In the genomic region with DNA sequence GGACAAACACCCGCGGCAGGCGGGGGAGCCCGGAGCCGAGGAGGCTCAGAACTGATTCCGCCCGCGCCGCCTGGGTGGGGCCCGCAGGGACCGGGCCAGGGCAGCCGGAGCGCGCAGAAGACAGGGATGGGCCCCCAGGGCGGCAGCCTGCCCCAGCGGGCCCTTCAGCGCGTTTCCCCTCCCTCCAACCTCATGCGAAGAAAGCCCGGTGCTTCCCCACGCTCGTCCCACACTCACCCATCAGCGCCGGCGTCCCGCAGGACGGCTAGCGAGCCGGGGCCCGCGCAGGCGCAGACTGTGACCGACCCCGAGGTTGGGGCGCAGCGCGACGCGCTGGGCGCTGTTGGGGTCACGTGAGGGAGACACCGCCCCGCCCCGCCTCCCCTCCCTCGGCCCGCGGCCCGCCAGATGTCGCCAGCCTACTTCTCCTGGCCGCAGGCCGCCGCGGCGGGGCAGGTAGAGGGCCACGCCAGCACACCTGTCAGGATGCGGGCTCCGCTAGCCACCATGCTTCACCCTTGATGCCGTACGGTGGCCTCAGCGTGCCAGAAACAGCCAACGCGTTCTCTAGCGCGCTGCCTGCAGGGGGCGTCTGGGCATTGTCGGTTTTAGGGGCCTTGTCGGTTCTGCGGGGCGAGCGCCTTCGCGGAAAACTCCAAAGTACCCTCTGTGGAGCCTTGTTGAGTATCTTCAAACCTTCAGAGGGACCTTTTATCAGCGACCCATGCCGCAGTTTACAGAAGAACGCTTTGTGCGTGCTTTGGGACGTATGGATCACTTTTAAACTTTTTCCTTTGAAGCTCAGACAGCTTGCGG, we compare ENCODE assay signal across 1 cellular context.
TF ChIP-seq lines count a peak whose summit lies in the region.

A gene with protein sequence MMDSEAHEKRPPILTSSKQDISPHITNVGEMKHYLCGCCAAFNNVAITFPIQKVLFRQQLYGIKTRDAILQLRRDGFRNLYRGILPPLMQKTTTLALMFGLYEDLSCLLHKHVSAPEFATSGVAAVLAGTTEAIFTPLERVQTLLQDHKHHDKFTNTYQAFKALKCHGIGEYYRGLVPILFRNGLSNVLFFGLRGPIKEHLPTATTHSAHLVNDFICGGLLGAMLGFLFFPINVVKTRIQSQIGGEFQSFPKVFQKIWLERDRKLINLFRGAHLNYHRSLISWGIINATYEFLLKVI (minus strand): TSS at position 297 of the 816 bp plus-strand sequence. CDS start 15,577 bp downstream, outside the sequence.

TF ChIP-seq in HepG2, 621 proteins besides CTCF, POLR2A, EP300 and RAD21 (continued from another document and continues in another):
- TF ChIP-seq, protein P1, sequence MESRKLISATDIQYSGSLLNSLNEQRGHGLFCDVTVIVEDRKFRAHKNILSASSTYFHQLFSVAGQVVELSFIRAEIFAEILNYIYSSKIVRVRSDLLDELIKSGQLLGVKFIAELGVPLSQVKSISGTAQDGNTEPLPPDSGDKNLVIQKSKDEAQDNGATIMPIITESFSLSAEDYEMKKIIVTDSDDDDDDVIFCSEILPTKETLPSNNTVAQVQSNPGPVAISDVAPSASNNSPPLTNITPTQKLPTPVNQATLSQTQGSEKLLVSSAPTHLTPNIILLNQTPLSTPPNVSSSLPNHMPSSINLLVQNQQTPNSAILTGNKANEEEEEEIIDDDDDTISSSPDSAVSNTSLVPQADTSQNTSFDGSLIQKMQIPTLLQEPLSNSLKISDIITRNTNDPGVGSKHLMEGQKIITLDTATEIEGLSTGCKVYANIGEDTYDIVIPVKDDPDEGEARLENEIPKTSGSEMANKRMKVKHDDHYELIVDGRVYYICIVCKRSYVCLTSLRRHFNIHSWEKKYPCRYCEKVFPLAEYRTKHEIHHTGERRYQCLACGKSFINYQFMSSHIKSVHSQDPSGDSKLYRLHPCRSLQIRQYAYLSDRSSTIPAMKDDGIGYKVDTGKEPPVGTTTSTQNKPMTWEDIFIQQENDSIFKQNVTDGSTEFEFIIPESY (CRISPR knock-in tag; IDR thresholded peaks at IDR 0.05) = peak; percentile 90
- no peak for TF ChIP-seq ZNF432 (CRISPR knock-in tag; IDR thresholded peaks at IDR 0.05; ENCODE audit: borderline replicate concordance)
- TF ChIP-seq PCBP1 (IDR thresholded peaks at IDR 0.05; ENCODE audit: borderline replicate concordance, low read depth, low read length) = 0 out of 2 replicates have a peak, but pooled peaks have one; percentile 22
- TF ChIP-seq, protein P2, sequence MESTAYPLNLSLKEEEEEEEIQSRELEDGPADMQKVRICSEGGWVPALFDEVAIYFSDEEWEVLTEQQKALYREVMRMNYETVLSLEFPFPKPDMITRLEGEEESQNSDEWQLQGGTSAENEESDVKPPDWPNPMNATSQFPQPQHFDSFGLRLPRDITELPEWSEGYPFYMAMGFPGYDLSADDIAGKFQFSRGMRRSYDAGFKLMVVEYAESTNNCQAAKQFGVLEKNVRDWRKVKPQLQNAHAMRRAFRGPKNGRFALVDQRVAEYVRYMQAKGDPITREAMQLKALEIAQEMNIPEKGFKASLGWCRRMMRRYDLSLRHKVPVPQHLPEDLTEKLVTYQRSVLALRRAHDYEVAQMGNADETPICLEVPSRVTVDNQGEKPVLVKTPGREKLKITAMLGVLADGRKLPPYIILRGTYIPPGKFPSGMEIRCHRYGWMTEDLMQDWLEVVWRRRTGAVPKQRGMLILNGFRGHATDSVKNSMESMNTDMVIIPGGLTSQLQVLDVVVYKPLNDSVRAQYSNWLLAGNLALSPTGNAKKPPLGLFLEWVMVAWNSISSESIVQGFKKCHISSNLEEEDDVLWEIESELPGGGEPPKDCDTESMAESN (CRISPR knock-in tag; conservative IDR thresholded peaks at IDR 0.05) = peak; percentile 96
- TF ChIP-seq, protein P3, sequence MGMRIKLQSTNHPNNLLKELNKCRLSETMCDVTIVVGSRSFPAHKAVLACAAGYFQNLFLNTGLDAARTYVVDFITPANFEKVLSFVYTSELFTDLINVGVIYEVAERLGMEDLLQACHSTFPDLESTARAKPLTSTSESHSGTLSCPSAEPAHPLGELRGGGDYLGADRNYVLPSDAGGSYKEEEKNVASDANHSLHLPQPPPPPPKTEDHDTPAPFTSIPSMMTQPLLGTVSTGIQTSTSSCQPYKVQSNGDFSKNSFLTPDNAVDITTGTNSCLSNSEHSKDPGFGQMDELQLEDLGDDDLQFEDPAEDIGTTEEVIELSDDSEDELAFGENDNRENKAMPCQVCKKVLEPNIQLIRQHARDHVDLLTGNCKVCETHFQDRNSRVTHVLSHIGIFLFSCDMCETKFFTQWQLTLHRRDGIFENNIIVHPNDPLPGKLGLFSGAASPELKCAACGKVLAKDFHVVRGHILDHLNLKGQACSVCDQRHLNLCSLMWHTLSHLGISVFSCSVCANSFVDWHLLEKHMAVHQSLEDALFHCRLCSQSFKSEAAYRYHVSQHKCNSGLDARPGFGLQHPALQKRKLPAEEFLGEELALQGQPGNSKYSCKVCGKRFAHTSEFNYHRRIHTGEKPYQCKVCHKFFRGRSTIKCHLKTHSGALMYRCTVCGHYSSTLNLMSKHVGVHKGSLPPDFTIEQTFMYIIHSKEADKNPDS (CRISPR knock-in tag; IDR thresholded peaks at IDR 0.05) = peak; percentile 33; the same call in 1 of the 2 replicates
- peak; percentile 88 for TF ChIP-seq ZNF225 (CRISPR knock-in tag; IDR thresholded peaks at IDR 0.05)
- peak; percentile 86 for TF ChIP-seq ZNF850 (CRISPR knock-in tag; conservative IDR thresholded peaks at IDR 0.05)
- TF ChIP-seq ZNF207 (IDR thresholded peaks at IDR 0.05; ENCODE audit: borderline replicate concordance) = no peak
- no peak for TF ChIP-seq TCF12 (IDR thresholded peaks at IDR 0.05)
- TF ChIP-seq TCF12 (CRISPR knock-in tag; IDR thresholded peaks at IDR 0.05) = no peak
- TF ChIP-seq NFYB (CRISPR knock-in tag; IDR thresholded peaks at IDR 0.05) = no peak
- TF ChIP-seq HNRNPK (IDR thresholded peaks at IDR 0.05; ENCODE audit: low read depth, low read length, poor library complexity, severe bottlenecking) = peak; percentile 92
- TF ChIP-seq TMF1 (CRISPR knock-in tag; IDR thresholded peaks at IDR 0.05; ENCODE audit: low read depth) = peak; percentile 93
- TF ChIP-seq, protein P4, sequence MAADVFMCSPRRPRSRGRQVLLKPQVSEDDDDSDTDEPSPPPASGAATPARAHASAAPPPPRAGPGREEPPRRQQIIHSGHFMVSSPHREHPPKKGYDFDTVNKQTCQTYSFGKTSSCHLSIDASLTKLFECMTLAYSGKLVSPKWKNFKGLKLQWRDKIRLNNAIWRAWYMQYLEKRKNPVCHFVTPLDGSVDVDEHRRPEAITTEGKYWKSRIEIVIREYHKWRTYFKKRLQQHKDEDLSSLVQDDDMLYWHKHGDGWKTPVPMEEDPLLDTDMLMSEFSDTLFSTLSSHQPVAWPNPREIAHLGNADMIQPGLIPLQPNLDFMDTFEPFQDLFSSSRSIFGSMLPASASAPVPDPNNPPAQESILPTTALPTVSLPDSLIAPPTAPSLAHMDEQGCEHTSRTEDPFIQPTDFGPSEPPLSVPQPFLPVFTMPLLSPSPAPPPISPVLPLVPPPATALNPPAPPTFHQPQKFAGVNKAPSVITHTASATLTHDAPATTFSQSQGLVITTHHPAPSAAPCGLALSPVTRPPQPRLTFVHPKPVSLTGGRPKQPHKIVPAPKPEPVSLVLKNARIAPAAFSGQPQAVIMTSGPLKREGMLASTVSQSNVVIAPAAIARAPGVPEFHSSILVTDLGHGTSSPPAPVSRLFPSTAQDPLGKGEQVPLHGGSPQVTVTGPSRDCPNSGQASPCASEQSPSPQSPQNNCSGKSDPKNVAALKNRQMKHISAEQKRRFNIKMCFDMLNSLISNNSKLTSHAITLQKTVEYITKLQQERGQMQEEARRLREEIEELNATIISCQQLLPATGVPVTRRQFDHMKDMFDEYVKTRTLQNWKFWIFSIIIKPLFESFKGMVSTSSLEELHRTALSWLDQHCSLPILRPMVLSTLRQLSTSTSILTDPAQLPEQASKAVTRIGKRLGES (CRISPR knock-in tag; IDR thresholded peaks at IDR 0.05; ENCODE audit: borderline replicate concordance) = no peak
- TF ChIP-seq NRL (CRISPR knock-in tag; IDR thresholded peaks at IDR 0.05; ENCODE audit: borderline replicate concordance) = no peak; the same call in 1 of the 2 replicates
- peak; percentile 91 for TF ChIP-seq KDM4B (CRISPR knock-in tag; IDR thresholded peaks at IDR 0.05)
- TF ChIP-seq ISL2 (CRISPR knock-in tag; IDR thresholded peaks at IDR 0.05) = peak; percentile 66
- TF ChIP-seq, protein P5, sequence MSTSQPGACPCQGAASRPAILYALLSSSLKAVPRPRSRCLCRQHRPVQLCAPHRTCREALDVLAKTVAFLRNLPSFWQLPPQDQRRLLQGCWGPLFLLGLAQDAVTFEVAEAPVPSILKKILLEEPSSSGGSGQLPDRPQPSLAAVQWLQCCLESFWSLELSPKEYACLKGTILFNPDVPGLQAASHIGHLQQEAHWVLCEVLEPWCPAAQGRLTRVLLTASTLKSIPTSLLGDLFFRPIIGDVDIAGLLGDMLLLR (CRISPR knock-in tag; IDR thresholded peaks at IDR 0.05) = peak; percentile 30; the same call in 1 of the 2 replicates
- TF ChIP-seq HNRNPL (IDR thresholded peaks at IDR 0.05; ENCODE audit: low read depth, low read length) = no peak
- peak; percentile 82 for TF ChIP-seq CBFB (CRISPR knock-in tag; IDR thresholded peaks at IDR 0.05)
- no peak; the same call in 1 of the 2 replicates for TF ChIP-seq SAFB2 (CRISPR knock-in tag; IDR thresholded peaks at IDR 0.05; ENCODE audit: borderline replicate concordance, low read depth)
- TF ChIP-seq RXRB (CRISPR knock-in tag; IDR thresholded peaks at IDR 0.05; ENCODE audit: borderline replicate concordance) = peak; percentile 67
- no peak for TF ChIP-seq RBAK (CRISPR knock-in tag; IDR thresholded peaks at IDR 0.05)
- TF ChIP-seq, protein P6, sequence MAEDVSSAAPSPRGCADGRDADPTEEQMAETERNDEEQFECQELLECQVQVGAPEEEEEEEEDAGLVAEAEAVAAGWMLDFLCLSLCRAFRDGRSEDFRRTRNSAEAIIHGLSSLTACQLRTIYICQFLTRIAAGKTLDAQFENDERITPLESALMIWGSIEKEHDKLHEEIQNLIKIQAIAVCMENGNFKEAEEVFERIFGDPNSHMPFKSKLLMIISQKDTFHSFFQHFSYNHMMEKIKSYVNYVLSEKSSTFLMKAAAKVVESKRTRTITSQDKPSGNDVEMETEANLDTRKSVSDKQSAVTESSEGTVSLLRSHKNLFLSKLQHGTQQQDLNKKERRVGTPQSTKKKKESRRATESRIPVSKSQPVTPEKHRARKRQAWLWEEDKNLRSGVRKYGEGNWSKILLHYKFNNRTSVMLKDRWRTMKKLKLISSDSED (CRISPR knock-in tag; IDR thresholded peaks at IDR 0.05) = no peak; the same call in 1 of the 2 replicates
- TF ChIP-seq ZNF616 (CRISPR knock-in tag; IDR thresholded peaks at IDR 0.05; ENCODE audit: low read depth) = 0 out of 2 replicates have a peak, but pooled peaks have one; percentile 36
- TF ChIP-seq CCAR2 (optimal IDR thresholded peaks at IDR 0.05; ENCODE audit: low read depth, low read length) = peak; percentile 35
- TF ChIP-seq MTA1 (CRISPR knock-in tag; IDR thresholded peaks at IDR 0.05; ENCODE audit: borderline replicate concordance) = no peak
- TF ChIP-seq ARNTL (CRISPR knock-in tag; IDR thresholded peaks at IDR 0.05) = peak; percentile 73
- TF ChIP-seq, protein P7, sequence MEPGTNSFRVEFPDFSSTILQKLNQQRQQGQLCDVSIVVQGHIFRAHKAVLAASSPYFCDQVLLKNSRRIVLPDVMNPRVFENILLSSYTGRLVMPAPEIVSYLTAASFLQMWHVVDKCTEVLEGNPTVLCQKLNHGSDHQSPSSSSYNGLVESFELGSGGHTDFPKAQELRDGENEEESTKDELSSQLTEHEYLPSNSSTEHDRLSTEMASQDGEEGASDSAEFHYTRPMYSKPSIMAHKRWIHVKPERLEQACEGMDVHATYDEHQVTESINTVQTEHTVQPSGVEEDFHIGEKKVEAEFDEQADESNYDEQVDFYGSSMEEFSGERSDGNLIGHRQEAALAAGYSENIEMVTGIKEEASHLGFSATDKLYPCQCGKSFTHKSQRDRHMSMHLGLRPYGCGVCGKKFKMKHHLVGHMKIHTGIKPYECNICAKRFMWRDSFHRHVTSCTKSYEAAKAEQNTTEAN (CRISPR knock-in tag; conservative IDR thresholded peaks at IDR 0.05) = 0 out of 2 replicates have a peak, but pooled peaks have one; percentile 26
- TF ChIP-seq, protein P8, sequence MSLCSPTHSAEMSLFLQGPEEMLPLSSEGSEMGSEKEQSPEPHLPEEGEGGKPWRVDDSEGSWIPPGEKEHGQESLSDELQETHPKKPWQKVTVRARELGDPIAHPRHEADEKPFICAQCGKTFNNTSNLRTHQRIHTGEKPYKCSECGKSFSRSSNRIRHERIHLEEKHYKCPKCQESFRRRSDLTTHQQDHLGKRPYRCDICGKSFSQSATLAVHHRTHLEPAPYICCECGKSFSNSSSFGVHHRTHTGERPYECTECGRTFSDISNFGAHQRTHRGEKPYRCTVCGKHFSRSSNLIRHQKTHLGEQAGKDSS (CRISPR knock-in tag; IDR thresholded peaks at IDR 0.05; ENCODE audit: borderline replicate concordance, low read depth) = 0 out of 2 replicates have a peak, but pooled peaks have one; percentile 47
- TF ChIP-seq TBX3 (IDR thresholded peaks at IDR 0.05; ENCODE audit: borderline replicate concordance) = peak; percentile 41; the same call in 1 of the 2 replicates
- TF ChIP-seq, protein P9, sequence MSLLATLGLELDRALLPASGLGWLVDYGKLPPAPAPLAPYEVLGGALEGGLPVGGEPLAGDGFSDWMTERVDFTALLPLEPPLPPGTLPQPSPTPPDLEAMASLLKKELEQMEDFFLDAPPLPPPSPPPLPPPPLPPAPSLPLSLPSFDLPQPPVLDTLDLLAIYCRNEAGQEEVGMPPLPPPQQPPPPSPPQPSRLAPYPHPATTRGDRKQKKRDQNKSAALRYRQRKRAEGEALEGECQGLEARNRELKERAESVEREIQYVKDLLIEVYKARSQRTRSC (CRISPR knock-in tag; IDR thresholded peaks at IDR 0.05; ENCODE audit: low read depth) = 0 out of 2 replicates have a peak, but pooled peaks have one; percentile 32
- TF ChIP-seq NR1H2 (CRISPR knock-in tag; IDR thresholded peaks at IDR 0.05; ENCODE audit: borderline replicate concordance, low read depth) = no peak; the same call in 1 of the 2 replicates
- peak; percentile 34 for TF ChIP-seq MIER2 (CRISPR knock-in tag; IDR thresholded peaks at IDR 0.05)
- TF ChIP-seq HOXA7 (CRISPR knock-in tag; IDR thresholded peaks at IDR 0.05) = no peak
- 0 out of 2 replicates have a peak, but pooled peaks have one; percentile 59 for TF ChIP-seq HOXA5 (CRISPR knock-in tag; IDR thresholded peaks at IDR 0.05)
- TF ChIP-seq EZH2 (conservative IDR thresholded peaks at IDR 0.05; ENCODE audit: low read depth, low read length) = no peak
- TF ChIP-seq SNAI1 (CRISPR knock-in tag; IDR thresholded peaks at IDR 0.05; ENCODE audit: borderline replicate concordance) = peak; percentile 73; the same call in 1 of the 2 replicates
- TF ChIP-seq ZSCAN22 (CRISPR knock-in tag; IDR thresholded peaks at IDR 0.05) = no peak
- no peak for TF ChIP-seq SMARCC2 (IDR thresholded peaks at IDR 0.05)
- TF ChIP-seq TAF1 (CRISPR knock-in tag; IDR thresholded peaks at IDR 0.05) = peak; percentile 70
- TF ChIP-seq SIX4 (CRISPR knock-in tag; IDR thresholded peaks at IDR 0.05) = peak; percentile 57
- TF ChIP-seq, protein P10, sequence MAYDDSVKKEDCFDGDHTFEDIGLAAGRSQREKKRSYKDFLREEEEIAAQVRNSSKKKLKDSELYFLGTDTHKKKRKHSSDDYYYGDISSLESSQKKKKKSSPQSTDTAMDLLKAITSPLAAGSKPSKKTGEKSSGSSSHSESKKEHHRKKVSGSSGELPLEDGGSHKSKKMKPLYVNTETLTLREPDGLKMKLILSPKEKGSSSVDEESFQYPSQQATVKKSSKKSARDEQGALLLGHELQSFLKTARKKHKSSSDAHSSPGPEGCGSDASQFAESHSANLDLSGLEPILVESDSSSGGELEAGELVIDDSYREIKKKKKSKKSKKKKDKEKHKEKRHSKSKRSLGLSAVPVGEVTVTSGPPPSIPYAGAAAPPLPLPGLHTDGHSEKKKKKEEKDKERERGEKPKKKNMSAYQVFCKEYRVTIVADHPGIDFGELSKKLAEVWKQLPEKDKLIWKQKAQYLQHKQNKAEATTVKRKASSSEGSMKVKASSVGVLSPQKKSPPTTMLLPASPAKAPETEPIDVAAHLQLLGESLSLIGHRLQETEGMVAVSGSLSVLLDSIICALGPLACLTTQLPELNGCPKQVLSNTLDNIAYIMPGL (CRISPR knock-in tag; IDR thresholded peaks at IDR 0.05; ENCODE audit: borderline replicate concordance in 1 of 2, low read depth in 1 of 2) = peak; percentile 99
